1 cellular context compared by ENCODE assay signal in genomic region chr19:7982103-7982502, GRCh38.
TF ChIP-seq lines count a peak whose summit lies in the region.

No MANE protein-coding gene starts in this region.

TF ChIP-seq in GM12878, 131 proteins besides CTCF, POLR2A, EP300 and RAD21:
- TF ChIP-seq RFX5 (IDR thresholded peaks at IDR 0.05; ENCODE audit: low read depth, low read length) (no peak), MLLT1 (IDR thresholded peaks at IDR 0.05) (no peak), RB1 (IDR thresholded peaks at IDR 0.05; ENCODE audit: borderline replicate concordance) (no peak), ZZZ3 (IDR thresholded peaks at IDR 0.05; ENCODE audit: control insufficient read depth, insufficient read length, low read depth) (no peak), RELA (IDR thresholded peaks at IDR 0.05; ENCODE audit: borderline replicate concordance, partially characterized antibody) (no peak), YBX1 (IDR thresholded peaks at IDR 0.05) (no peak), SUPT20H (IDR thresholded peaks at IDR 0.05; ENCODE audit: borderline replicate concordance, control insufficient read depth, low read depth, low read length) (no peak)
